Comparison of ENCODE assay signal across 10 cellular contexts in genomic region chr3:23455084-23455483, GRCh38.
DNase-seq lines count a peak whose midpoint lies in the region; ATAC-seq, FAIRE-seq and TF ChIP-seq lines count a peak whose summit lies in the region.
"Had no signal": no experiment of that assay in that cellular context is flagged by ENCODE, and none has a peak within 500 bp of the region (broad histone marks: within the 10 kb centered on the region; RNA-seq: fewer than 3 reads in every experiment).

No MANE protein-coding gene starts in this region.

- no peak overlapping the region for H3K4me2 ChIP-seq in smooth muscle cell

- peak; percentile 48 for FAIRE-seq in GM19239 (lab: Jason Lieb, UNC)

- no peak for DNase-seq in GM19239 (ENCODE audit: insufficient read length, low spot score)
- peak; percentile 75 for DNase-seq in NCI-H226
- DNase-seq in dedifferentiated amniotic fluid mesenchymal stem cell (ENCODE audit: extremely low spot score), result peak; percentile 74
- no peak for DNase-seq in omental fat pad (ENCODE audit: low spot score)
- no peak for DNase-seq in inferior parietal cortex (ENCODE audit: extremely low spot score)
- DNase-seq in dermis blood vessel endothelial cell, result no peak
- DNase-seq in smooth muscle cell (lab: John Stamatoyannopoulos, UW; ENCODE audit: unreplicated experiment), result no peak
- DNase-seq: activated CD8-positive, alpha-beta memory T cell treated with anti-CD3 and anti-CD28 coated beads, Interleukin-2, amount 50 U/mL, for 48 hours had no signal

- H3K9ac ChIP-seq in smooth muscle cell (ENCODE audit: low read depth), result no peak overlapping the region

- H2AFZ ChIP-seq in smooth muscle cell (ENCODE audit: low read depth), result no peak overlapping the region

- H3K4me3 ChIP-seq in smooth muscle cell, result no peak overlapping the region
- H3K4me3 ChIP-seq: thoracic aorta had no signal

- H3K4me1 ChIP-seq in smooth muscle cell (ENCODE audit: low read depth), result no peaks in the 10 kb centered on the region

- H3K36me3 ChIP-seq in smooth muscle cell (ENCODE audit: low read depth), result no peaks in the 10 kb centered on the region
- H3K36me3 ChIP-seq: thoracic aorta had no signal

- H3K79me2 ChIP-seq in smooth muscle cell (ENCODE audit: low read depth), result peaks cover 15% of the 10 kb centered on the region

- ATAC-seq in omental fat pad (ENCODE audit: low FRiP score), result peak; percentile 89
- no peak for ATAC-seq in GM19023 (IDR thresholded peaks at IDR 0.05; ENCODE audit: unreplicated experiment)

- H3F3A ChIP-seq in smooth muscle cell (ENCODE audit: low read depth), result no peaks in the 10 kb centered on the region

- 41% methylated on average over 3 of the region's 3 CpGs for WGBS in smooth muscle cell (ENCODE audit: low lambda C conversion rate)

- H3K27ac ChIP-seq in smooth muscle cell (ENCODE audit: low read depth), result no peak overlapping the region
- H3K27ac ChIP-seq: thoracic aorta had no signal

- H3K9me3 ChIP-seq in smooth muscle cell (replicated peaks; ENCODE audit: low read depth), result no peaks in the 10 kb centered on the region
- H3K9me3 ChIP-seq: thoracic aorta had no signal

- peaks cover 83% of the 10 kb centered on the region for H4K20me1 ChIP-seq in smooth muscle cell (ENCODE audit: low read depth)

- H3K27me3 ChIP-seq in smooth muscle cell (ENCODE audit: low read depth), result no peaks in the 10 kb centered on the region

- TF ChIP-seq CTCF in omental fat pad (IDR thresholded peaks at IDR 0.05) (no peak), smooth muscle cell (IDR thresholded peaks at IDR 0.05; ENCODE audit: borderline replicate concordance, insufficient read depth, poor library complexity, severe bottlenecking) (no peak)

Comparison
In these comparisons a context has a peak if more than half of its experiments do, and no peak if none do; other contexts are left out.
1. DNase-seq: peak in NCI-H226 (single experiment) and dedifferentiated amniotic fluid mesenchymal stem cell (single experiment); none in GM19239 (single experiment), omental fat pad (single experiment), inferior parietal cortex (single experiment), dermis blood vessel endothelial cell (single experiment) and smooth muscle cell (single experiment).